Comparison of ENCODE assay signal across 34 cellular contexts in genomic region chr2:158388159-158388558, GRCh38.
"Had no signal": no experiment of that assay in that cellular context is flagged by ENCODE, and none has a peak within 500 bp of the region (broad histone marks: within the 10 kb centered on the region; RNA-seq: fewer than 3 reads in every experiment).

No MANE protein-coding gene starts in this region.

- H3K9me3 ChIP-seq: colonic mucosa, esophagus muscularis mucosa, gastrocnemius medialis, heart left ventricle had no signal

- H3K9me3 Mint-ChIP-seq: activated B cell treated with CpG ODN at 0.5 μM for 24 hours; activated CD8-positive, alpha-beta T cell treated with anti-CD3 and anti-CD28 coated beads for 36 hours; activated T-cell treated with anti-CD3 and anti-CD28 coated beads, Interleukin-2, amount 50 U/mL, for 4 hours; activated T-helper 17 cell treated with anti-CD3 and anti-CD28 coated beads, Interleukin-2, amount 50 U/mL, for 72 hours; T-helper 2 cell treated with Interferon-gamma antibody and Interleukin-4, amounts not matched to agents 5 μg/mL and 100 μg/mL, for 36 hours had no signal

- H3K36me3 Mint-ChIP-seq: activated naive CD8-positive, alpha-beta T cell had no signal

- H3K27ac ChIP-seq: brain microvascular endothelial cell, colonic mucosa, esophagus muscularis mucosa, foreskin keratinocyte, gastrocnemius medialis, heart left ventricle, WERI-Rb-1 had no signal

- H3K4me3 ChIP-seq: colonic mucosa, esophagus muscularis mucosa, gastrocnemius medialis, heart left ventricle had no signal

- DNase-seq: activated B cell treated with CpG ODN at 0.5 μM for 24 hours; activated CD4-positive, alpha-beta T cell treated with anti-CD3 and anti-CD28 coated beads for 48 hours; activated CD4-positive, alpha-beta T cell treated with anti-CD3 and anti-CD28 coated beads, Interleukin-2, amount 50 U/mL, for 1 hour; activated CD4-positive, alpha-beta T cell treated with anti-CD3 and anti-CD28 coated beads, Interleukin-2, amount 50 U/mL, for 48 hours; activated CD8-positive, alpha-beta memory T cell treated with anti-CD3 and anti-CD28 coated beads for 24 hours; activated CD8-positive, alpha-beta T cell treated with anti-CD3 and anti-CD28 coated beads for 36 hours; activated effector memory CD4-positive, alpha-beta T cell treated with Interleukin-2 at 50 U/mL for 16 hours; activated gamma-delta T cell treated with Interleukin-2 at 50 U/mL for 16 hours; activated naive CD4-positive, alpha-beta T cell treated with anti-CD3 and anti-CD28 coated beads, Interleukin-2, amount 50 U/mL, for 16 hours; activated naive CD4-positive, alpha-beta T cell treated with Interleukin-2 at 50 U/mL for 16 hours; activated T-cell treated with anti-CD3 and anti-CD28 coated beads, Interleukin-2, amount 50 U/mL, for 4 hours; amniotic stem cell; anterior cingulate cortex; brain microvascular endothelial cell; caudate nucleus; cerebellar nuclear complex; colonic mucosa; effector CD8-positive, alpha-beta T cell; erythroblast; foreskin keratinocyte; gastrocnemius medialis; glutamatergic neuron; heart left ventricle; T-helper 1 cell; T-helper 17 cell; T1000; WERI-Rb-1 had no signal

- H3K4me1 Mint-ChIP-seq: activated B cell treated with CpG ODN at 0.5 μM for 24 hours had no signal

- FAIRE-seq: astrocyte, bronchial epithelial cell had no signal

- ATAC-seq: activated CD4-positive, CD25-positive, alpha-beta regulatory T cell treated with anti-CD3 and anti-CD28 coated beads, Interleukin-2, amount 50 U/mL, for 24 hours; activated CD8-positive, alpha-beta T cell treated with anti-CD3 and anti-CD28 coated beads for 36 hours; activated T-cell treated with anti-CD3 and anti-CD28 coated beads, Interleukin-2, amount 50 U/mL, for 4 hours; activated T-helper 17 cell treated with anti-CD3 and anti-CD28 coated beads, Interleukin-2, amount 50 U/mL, for 72 hours; foreskin keratinocyte; gastrocnemius medialis; heart left ventricle; T-helper 17 cell had no signal

- H3K27me3 ChIP-seq: brain microvascular endothelial cell, colonic mucosa, esophagus muscularis mucosa, gastrocnemius medialis, heart left ventricle had no signal

- H3K27me3 Mint-ChIP-seq: activated naive CD8-positive, alpha-beta T cell had no signal

- H3K27ac Mint-ChIP-seq: activated B cell treated with CpG ODN at 0.5 μM for 24 hours; activated CD8-positive, alpha-beta T cell treated with anti-CD3 and anti-CD28 coated beads for 36 hours; activated naive CD8-positive, alpha-beta T cell; activated T-helper 17 cell treated with anti-CD3 and anti-CD28 coated beads, Interleukin-2, amount 50 U/mL, for 72 hours; T-helper 17 cell; T-helper 2 cell treated with Interferon-gamma antibody and Interleukin-4, amounts not matched to agents 5 μg/mL and 100 μg/mL, for 36 hours had no signal

- H3K4me3 Mint-ChIP-seq: activated B cell treated with CpG ODN at 0.5 μM for 24 hours; activated CD8-positive, alpha-beta T cell treated with anti-CD3 and anti-CD28 coated beads for 36 hours; activated naive CD8-positive, alpha-beta T cell; activated T-cell treated with anti-CD3 and anti-CD28 coated beads, Interleukin-2, amount 50 U/mL, for 4 hours; activated T-helper 17 cell treated with anti-CD3 and anti-CD28 coated beads, Interleukin-2, amount 50 U/mL, for 72 hours; T-helper 17 cell; T-helper 2 cell treated with Interferon-gamma antibody and Interleukin-4, amounts not matched to agents 5 μg/mL and 100 μg/mL, for 36 hours had no signal

- H3K36me3 ChIP-seq: brain microvascular endothelial cell, colonic mucosa, esophagus muscularis mucosa, gastrocnemius medialis, heart left ventricle, WERI-Rb-1 had no signal

- H3K4me1 ChIP-seq: colonic mucosa, esophagus muscularis mucosa, gastrocnemius medialis, heart left ventricle had no signal
